Comparison of ENCODE assay signal across 20 cellular contexts in the genomic region with DNA sequence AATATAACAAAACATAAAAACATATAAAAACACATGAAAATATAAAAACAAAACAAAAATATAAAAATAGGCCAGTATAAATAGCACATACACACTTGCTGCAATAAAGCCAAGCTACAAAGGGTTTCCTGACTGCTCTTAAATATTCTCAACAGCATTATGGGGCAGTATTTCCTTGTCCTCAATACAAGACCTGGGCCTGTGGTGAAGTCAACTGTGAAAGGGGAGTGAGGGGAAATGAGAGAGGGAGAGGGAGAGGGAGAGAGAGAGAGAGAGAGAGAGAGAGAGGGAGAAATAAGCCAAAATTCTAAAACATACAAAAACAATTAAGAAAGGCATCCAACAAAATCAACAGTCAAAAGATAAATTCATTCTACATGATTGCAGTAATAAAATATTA.
"Had no signal": no experiment of that assay in that cellular context is flagged by ENCODE, and none has a peak within 500 bp of the region (broad histone marks: within the 10 kb centered on the region; RNA-seq: fewer than 3 reads in every experiment).

No MANE protein-coding gene starts in this region.

- H3K36me3 ChIP-seq: heart left ventricle, left ventricle myocardium inferior, lower lobe of right lung, neutrophil, stomach had no signal

- H3K27ac ChIP-seq: dorsolateral prefrontal cortex, heart left ventricle, left ventricle myocardium inferior, lower lobe of right lung, neutrophil, skin epidermis, stomach had no signal

- H3K4me3 ChIP-seq: dorsolateral prefrontal cortex, heart left ventricle, left ventricle myocardium inferior, lower lobe of right lung, skin epidermis, stomach had no signal

- H3K4me1 ChIP-seq: heart left ventricle, left ventricle myocardium inferior, lower lobe of right lung had no signal

- H3K36me3 Mint-ChIP-seq: memory B cell, mesothelial cell of epicardium, naive B cell, type B pancreatic cell had no signal

- H3K27me3 Mint-ChIP-seq: memory B cell had no signal

- H3K9me3 ChIP-seq: left ventricle myocardium inferior, lower lobe of right lung, neutrophil, stomach had no signal

- H3K4me3 Mint-ChIP-seq: memory B cell, mesothelial cell of epicardium, naive B cell, nephron progenitor cell, type B pancreatic cell had no signal

- ATAC-seq: heart left ventricle, lower lobe of right lung, sciatic nerve had no signal

- H3K27me3 ChIP-seq: heart left ventricle, stomach had no signal

- DNase-seq: cortex of kidney; dorsolateral prefrontal cortex; effector CD8-positive, alpha-beta T cell; heart left ventricle; hypothalamus; left ventricle myocardium inferior; lower lobe of right lung; naive B cell; nephron progenitor cell; posterior cingulate gyrus; stimulated activated CD4-positive, alpha-beta T cell treated with anti-CD3 and anti-CD28 coated beads, Interleukin-12 subunit alpha, Interleukin-12 subunit beta, amount 100 ng/mL, for 4 hours; stimulated activated naive CD4-positive, alpha-beta T cell; stomach; substantia nigra had no signal

- H3K9me3 Mint-ChIP-seq: memory B cell, naive B cell, type B pancreatic cell had no signal

- H3K27ac Mint-ChIP-seq: memory B cell, mesothelial cell of epicardium, nephron progenitor cell, type B pancreatic cell had no signal

- H3K4me1 Mint-ChIP-seq: mesothelial cell of epicardium, naive B cell, nephron progenitor cell had no signal
